Comparison of ENCODE assay signal across 40 cellular contexts in the genomic region with DNA sequence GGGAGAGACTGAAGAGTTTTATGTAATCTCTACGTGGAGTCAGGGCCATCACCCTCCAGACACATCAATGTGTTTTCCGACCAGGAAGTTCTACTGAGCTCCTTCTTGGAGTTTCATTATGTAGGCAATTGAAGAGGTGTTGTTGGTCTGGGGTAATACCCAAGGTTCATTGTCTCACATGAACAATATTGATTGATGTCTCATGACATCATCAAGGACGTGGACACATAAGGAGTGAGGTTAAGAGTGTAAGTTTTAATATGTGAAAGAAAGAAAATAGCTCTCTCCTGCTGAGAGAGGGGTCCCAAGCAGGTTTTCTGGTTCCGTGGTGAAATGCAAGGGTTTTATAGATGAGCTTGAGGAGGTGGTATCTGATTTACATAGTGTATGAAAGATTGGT.
"Had no signal": no experiment of that assay in that cellular context is flagged by ENCODE, and none has a peak within 500 bp of the region (broad histone marks: within the 10 kb centered on the region; RNA-seq: fewer than 3 reads in every experiment).

No MANE protein-coding gene starts in this region.

- FAIRE-seq: astrocyte, bronchial epithelial cell had no signal

- H3K27ac ChIP-seq: adrenal gland, ascending aorta, body of pancreas, brain microvascular endothelial cell, breast epithelium, cardiac muscle cell had no signal

- H3K4me3 Mint-ChIP-seq: activated naive CD4-positive, alpha-beta T cell treated with anti-CD3 and anti-CD28 coated beads for 36 hours; activated naive CD4-positive, alpha-beta T cell treated with anti-CD3 and anti-CD28 coated beads, Interleukin-2, amount 10 ng/mL, durations not matched to agents 7 days and 5 days; activated naive CD4-positive, alpha-beta T cell treated with anti-CD3 and anti-CD28 coated beads, Interleukin-2, amount 50 U/mL, for 24 hours; activated naive CD8-positive, alpha-beta T cell; activated naive CD8-positive, alpha-beta T cell treated with anti-CD3 and anti-CD28 coated beads for 36 hours; activated naive CD8-positive, alpha-beta T cell treated with anti-CD3 and anti-CD28 coated beads, Interleukin-2, amount 10 ng/mL, durations not matched to agents 7 days and 5 days; activated naive CD8-positive, alpha-beta T cell treated with anti-CD3 and anti-CD28 coated beads, Interleukin-2, amount 50 U/mL, for 24 hours; activated T-cell treated with anti-CD3 and anti-CD28 coated beads, Interleukin-2, amount 50 U/mL, for 24 hours; activated T-cell treated with anti-CD3 and anti-CD28 coated beads, Interleukin-2, amount 50 U/mL, for 4 hours; activated T-cell treated with anti-CD3 and anti-CD28 coated beads, Interleukin-2, amount 50 U/mL, for 72 hours; activated T-helper 1 cell treated with anti-CD3 and anti-CD28 coated beads, Interleukin-12 subunit alpha, Interleukin-12 subunit beta, Interleukin-2, Interleukin-4 antibody, amounts not matched to agents 30 ng/mL and 10 ng/mL and 1 ng/mL, durations not matched to agents 14 hours and 24 hours and 36 hours; activated T-helper 17 cell treated with anti-CD3 and anti-CD28 coated beads, Interleukin-2, amount 50 U/mL, for 72 hours; brain; central memory CD8-positive, alpha-beta T cell had no signal

- H3K27ac Mint-ChIP-seq: activated naive CD4-positive, alpha-beta T cell treated with anti-CD3 and anti-CD28 coated beads for 36 hours; activated naive CD4-positive, alpha-beta T cell treated with anti-CD3 and anti-CD28 coated beads, Interleukin-2, amount 10 ng/mL, durations not matched to agents 7 days and 5 days; activated naive CD4-positive, alpha-beta T cell treated with anti-CD3 and anti-CD28 coated beads, Interleukin-2, amount 50 U/mL, for 24 hours; activated naive CD4-positive, alpha-beta T cell treated with anti-CD3 and anti-CD28 coated beads, Interleukin-2, amount 50 U/mL, for 72 hours; activated naive CD8-positive, alpha-beta T cell; activated naive CD8-positive, alpha-beta T cell treated with anti-CD3 and anti-CD28 coated beads for 36 hours; activated naive CD8-positive, alpha-beta T cell treated with anti-CD3 and anti-CD28 coated beads, Interleukin-2, amount 10 ng/mL, durations not matched to agents 7 days and 5 days; activated naive CD8-positive, alpha-beta T cell treated with anti-CD3 and anti-CD28 coated beads, Interleukin-2, amount 50 U/mL, for 24 hours; activated T-cell treated with anti-CD3 and anti-CD28 coated beads, Interleukin-2, amount 50 U/mL, for 24 hours; activated T-cell treated with anti-CD3 and anti-CD28 coated beads, Interleukin-2, amount 50 U/mL, for 72 hours; activated T-helper 1 cell treated with anti-CD3 and anti-CD28 coated beads, Interleukin-12 subunit alpha, Interleukin-12 subunit beta, Interleukin-2, Interleukin-4 antibody, amounts not matched to agents 30 ng/mL and 10 ng/mL and 1 ng/mL, durations not matched to agents 14 hours and 24 hours and 36 hours; activated T-helper 17 cell treated with anti-CD3 and anti-CD28 coated beads, Interleukin-2, amount 50 U/mL, for 72 hours; activated T-helper 2 cell treated with anti-CD3 and anti-CD28 coated beads, Interferon-gamma antibody, Interleukin-2, Interleukin-4, amounts not matched to agents 10 μg/mL and 5 μg/mL and 100 μg/mL, durations not matched to agents 14 hours and 24 hours and 36 hours; brain had no signal

- H3K9me3 ChIP-seq: adrenal gland, ascending aorta, body of pancreas, breast epithelium had no signal

- H3K27me3 ChIP-seq: adrenal gland, ascending aorta, body of pancreas, brain microvascular endothelial cell, breast epithelium, cardiac muscle cell had no signal

- H3K4me1 Mint-ChIP-seq: activated naive CD4-positive, alpha-beta T cell treated with anti-CD3 and anti-CD28 coated beads, Interleukin-2, amount 10 ng/mL, durations not matched to agents 7 days and 5 days; activated naive CD4-positive, alpha-beta T cell treated with anti-CD3 and anti-CD28 coated beads, Interleukin-2, amount 50 U/mL, for 24 hours; activated naive CD8-positive, alpha-beta T cell treated with anti-CD3 and anti-CD28 coated beads for 36 hours; activated naive CD8-positive, alpha-beta T cell treated with anti-CD3 and anti-CD28 coated beads, Interleukin-2, amount 10 ng/mL, durations not matched to agents 7 days and 5 days; activated naive CD8-positive, alpha-beta T cell treated with anti-CD3 and anti-CD28 coated beads, Interleukin-2, amount 50 U/mL, for 24 hours; activated T-helper 17 cell treated with anti-CD3 and anti-CD28 coated beads, Interleukin-2, amount 50 U/mL, for 72 hours; brain; central memory CD8-positive, alpha-beta T cell had no signal

- H3K4me3 ChIP-seq: adrenal gland, ascending aorta, body of pancreas, breast epithelium, cardiac muscle cell had no signal

- H3K36me3 ChIP-seq: adrenal gland, ascending aorta, brain microvascular endothelial cell, breast epithelium, cardiac muscle cell had no signal

- DNase-seq: activated effector memory CD4-positive, alpha-beta T cell treated with anti-CD3 and anti-CD28 coated beads, Interleukin-2, amount 50 U/mL, for 16 hours; activated effector memory CD4-positive, alpha-beta T cell treated with Interleukin-2 at 50 U/mL for 16 hours; activated gamma-delta T cell; activated gamma-delta T cell treated with Interleukin-2 at 50 U/mL for 16 hours; activated naive CD4-positive, alpha-beta T cell; activated naive CD4-positive, alpha-beta T cell treated with anti-CD3 and anti-CD28 coated beads for 36 hours; activated naive CD4-positive, alpha-beta T cell treated with anti-CD3 and anti-CD28 coated beads, Interleukin-2, amount 10 ng/mL, durations not matched to agents 7 days and 5 days; activated naive CD4-positive, alpha-beta T cell treated with anti-CD3 and anti-CD28 coated beads, Interleukin-2, amount 50 U/mL, for 16 hours; activated naive CD4-positive, alpha-beta T cell treated with Interleukin-2 at 50 U/mL for 16 hours; activated naive CD8-positive, alpha-beta T cell treated with anti-CD3 and anti-CD28 coated beads for 36 hours; activated naive CD8-positive, alpha-beta T cell treated with anti-CD3 and anti-CD28 coated beads, Interleukin-2, amount 10 ng/mL, durations not matched to agents 7 days and 5 days; activated naive CD8-positive, alpha-beta T cell treated with anti-CD3 and anti-CD28 coated beads, Interleukin-2, amount 50 U/mL, for 24 hours; activated T-cell treated with anti-CD3 and anti-CD28 coated beads for 4 hours; activated T-cell treated with anti-CD3 and anti-CD28 coated beads, Interleukin-2, amount 50 U/mL, for 1 hour; activated T-cell treated with anti-CD3 and anti-CD28 coated beads, Interleukin-2, amount 50 U/mL, for 24 hours; activated T-cell treated with anti-CD3 and anti-CD28 coated beads, Interleukin-2, amount 50 U/mL, for 4 hours; activated T-cell treated with anti-CD3 and anti-CD28 coated beads, Interleukin-2, amount 50 U/mL, for 48 hours; activated T-cell treated with anti-CD3 and anti-CD28 coated beads, Interleukin-2, amount 50 U/mL, for 72 hours; adrenal gland; amniotic stem cell; anterior cingulate cortex; aorta; body of pancreas; brain microvascular endothelial cell; caudate nucleus; central memory CD4-positive, alpha-beta T cell; cerebellar nuclear complex had no signal

- H3K9me3 Mint-ChIP-seq: activated naive CD4-positive, alpha-beta T cell treated with anti-CD3 and anti-CD28 coated beads for 36 hours; activated naive CD4-positive, alpha-beta T cell treated with anti-CD3 and anti-CD28 coated beads, Interleukin-2, amount 10 ng/mL, durations not matched to agents 7 days and 5 days; activated naive CD4-positive, alpha-beta T cell treated with anti-CD3 and anti-CD28 coated beads, Interleukin-2, amount 50 U/mL, for 24 hours; activated naive CD8-positive, alpha-beta T cell treated with anti-CD3 and anti-CD28 coated beads for 36 hours; activated naive CD8-positive, alpha-beta T cell treated with anti-CD3 and anti-CD28 coated beads, Interleukin-2, amount 10 ng/mL, durations not matched to agents 7 days and 5 days; activated T-helper 1 cell treated with anti-CD3 and anti-CD28 coated beads, Interleukin-12 subunit alpha, Interleukin-12 subunit beta, Interleukin-2, Interleukin-4 antibody, amounts not matched to agents 30 ng/mL and 10 ng/mL and 1 ng/mL, durations not matched to agents 14 hours and 24 hours and 36 hours; activated T-helper 17 cell treated with anti-CD3 and anti-CD28 coated beads, Interleukin-2, amount 50 U/mL, for 72 hours; activated T-helper 2 cell treated with anti-CD3 and anti-CD28 coated beads, Interferon-gamma antibody, Interleukin-2, Interleukin-4, amounts not matched to agents 10 μg/mL and 5 μg/mL and 100 μg/mL, durations not matched to agents 14 hours and 24 hours and 36 hours had no signal

- ATAC-seq: activated naive CD4-positive, alpha-beta T cell treated with anti-CD3 and anti-CD28 coated beads, Interleukin-2, amount 50 U/mL, for 72 hours; activated naive CD8-positive, alpha-beta T cell treated with anti-CD3 and anti-CD28 coated beads, Interleukin-2, amount 50 U/mL, for 24 hours; activated T-cell treated with anti-CD3 and anti-CD28 coated beads, Interleukin-2, amount 50 U/mL, for 4 hours; activated T-cell treated with anti-CD3 and anti-CD28 coated beads, Interleukin-2, amount 50 U/mL, for 72 hours; activated T-helper 17 cell treated with anti-CD3 and anti-CD28 coated beads, Interleukin-2, amount 50 U/mL, for 72 hours; body of pancreas had no signal

- H3K4me1 ChIP-seq: adrenal gland, ascending aorta, body of pancreas, breast epithelium had no signal

- H3K27me3 Mint-ChIP-seq: activated naive CD4-positive, alpha-beta T cell treated with anti-CD3 and anti-CD28 coated beads, Interleukin-2, amount 10 ng/mL, durations not matched to agents 7 days and 5 days; activated naive CD4-positive, alpha-beta T cell treated with anti-CD3 and anti-CD28 coated beads, Interleukin-2, amount 50 U/mL, for 24 hours; activated naive CD8-positive, alpha-beta T cell; activated naive CD8-positive, alpha-beta T cell treated with anti-CD3 and anti-CD28 coated beads for 36 hours; activated naive CD8-positive, alpha-beta T cell treated with anti-CD3 and anti-CD28 coated beads, Interleukin-2, amount 10 ng/mL, durations not matched to agents 7 days and 5 days; activated naive CD8-positive, alpha-beta T cell treated with anti-CD3 and anti-CD28 coated beads, Interleukin-2, amount 50 U/mL, for 24 hours; activated T-cell treated with anti-CD3 and anti-CD28 coated beads, Interleukin-2, amount 50 U/mL, for 24 hours; activated T-helper 17 cell treated with anti-CD3 and anti-CD28 coated beads, Interleukin-2, amount 50 U/mL, for 72 hours; central memory CD8-positive, alpha-beta T cell had no signal

- H3K36me3 Mint-ChIP-seq: activated naive CD4-positive, alpha-beta T cell treated with anti-CD3 and anti-CD28 coated beads, Interleukin-2, amount 10 ng/mL, durations not matched to agents 7 days and 5 days; activated naive CD4-positive, alpha-beta T cell treated with anti-CD3 and anti-CD28 coated beads, Interleukin-2, amount 50 U/mL, for 24 hours; activated naive CD4-positive, alpha-beta T cell treated with anti-CD3 and anti-CD28 coated beads, Interleukin-2, amount 50 U/mL, for 72 hours; activated naive CD8-positive, alpha-beta T cell; activated naive CD8-positive, alpha-beta T cell treated with anti-CD3 and anti-CD28 coated beads for 36 hours; activated naive CD8-positive, alpha-beta T cell treated with anti-CD3 and anti-CD28 coated beads, Interleukin-2, amount 10 ng/mL, durations not matched to agents 7 days and 5 days; brain had no signal
